21 cellular contexts compared by ENCODE assay signal in genomic region chr2:19225931-19226330, GRCh38.
"Had no signal": no experiment of that assay in that cellular context is flagged by ENCODE, and none has a peak within 500 bp of the region (broad histone marks: within the 10 kb centered on the region; RNA-seq: fewer than 3 reads in every experiment).

No MANE protein-coding gene starts in this region.

- ATAC-seq: Right ventricle myocardium inferior had no signal

- H2AFZ ChIP-seq: PC-9 had no signal

- H3K36me3 ChIP-seq: MG63, Peyer's patch, SJSA1 had no signal

- H3K27me3 ChIP-seq: MG63, Peyer's patch, SJSA1 had no signal

- H3K9me3 ChIP-seq: MG63, Peyer's patch, SJSA1 had no signal

- H3K27ac ChIP-seq: PC-9, Peyer's patch, SJSA1, SK-N-MC had no signal

- H3K4me1 ChIP-seq: Peyer's patch, SJSA1 had no signal

- H3K4me3 ChIP-seq: MG63, PC-9, Peyer's patch, SJSA1, SK-N-MC had no signal

- H3K4me2 ChIP-seq: PC-9 had no signal

- DNase-seq: KBM-7; MG63; NCI-H1092; NCI-H1105 treated with DMSO at 0.1 percent for 48 hours; NCI-H1417 treated with DMSO at 0.1 percent for 48 hours; NCI-H146; NCI-H1694 treated with DMSO at 0.1 percent for 48 hours; NCI-H1930; NCI-H2081; NCI-H2107; NCI-H2227 treated with DMSO at 0.1 percent for 48 hours; NCI-H524; NCI-H69; NCI-H774; NK-92 treated with Interleukin-12 subunit alpha and Interleukin-12 subunit beta, amount 100 ng/mL, for 24 hours; PC-9; Peyer's patch; SIG-M5 had no signal
